Comparison of ENCODE assay signal across 34 cellular contexts in genomic region chr7:85052894-85053293, GRCh38.
"Had no signal": no experiment of that assay in that cellular context is flagged by ENCODE, and none has a peak within 500 bp of the region (broad histone marks: within the 10 kb centered on the region; RNA-seq: fewer than 3 reads in every experiment).

No MANE protein-coding gene starts in this region.

- H3K9me3 ChIP-seq: ascending aorta, breast epithelium, colonic mucosa, esophagus squamous epithelium, gastroesophageal sphincter had no signal

- H3K27me3 Mint-ChIP-seq: activated B cell treated with CpG ODN at 0.5 μM for 24 hours; activated CD4-positive, alpha-beta memory T cell treated with anti-CD3 and anti-CD28 coated beads for 36 hours; activated CD8-positive, alpha-beta memory T cell treated with anti-CD3 and anti-CD28 coated beads, Interleukin-2, amount 10 ng/mL, durations not matched to agents 7 days and 5 days; brain; T-helper 17 cell had no signal

- H3K27me3 ChIP-seq: ascending aorta, breast epithelium, cardiac muscle cell, colonic mucosa, esophagus squamous epithelium, gastroesophageal sphincter had no signal

- H3K9me3 Mint-ChIP-seq: activated B cell treated with CpG ODN at 0.5 μM for 24 hours; activated CD4-positive, alpha-beta memory T cell treated with anti-CD3 and anti-CD28 coated beads for 36 hours; activated naive CD4-positive, alpha-beta T cell treated with anti-CD3 and anti-CD28 coated beads for 36 hours; activated naive CD4-positive, alpha-beta T cell treated with anti-CD3 and anti-CD28 coated beads, Interleukin-2, amount 50 U/mL, for 24 hours; activated naive CD8-positive, alpha-beta T cell treated with anti-CD3 and anti-CD28 coated beads for 36 hours; activated naive CD8-positive, alpha-beta T cell treated with anti-CD3 and anti-CD28 coated beads, Interleukin-2, amount 50 U/mL, for 24 hours; activated T-helper 1 cell treated with anti-CD3 and anti-CD28 coated beads, Interleukin-12 subunit alpha, Interleukin-12 subunit beta, Interleukin-2, Interleukin-4 antibody, amounts not matched to agents 30 ng/mL and 10 ng/mL and 1 ng/mL, durations not matched to agents 14 hours and 24 hours and 36 hours; activated T-helper 2 cell treated with anti-CD3 and anti-CD28 coated beads, Interferon-gamma antibody, Interleukin-2, Interleukin-4, amounts not matched to agents 10 μg/mL and 5 μg/mL and 100 μg/mL, durations not matched to agents 14 hours and 24 hours and 36 hours; brain; endodermal cell; T-helper 2 cell treated with Interferon-gamma antibody and Interleukin-4, amounts not matched to agents 5 μg/mL and 100 μg/mL, for 36 hours had no signal

- H3K4me3 ChIP-seq: ascending aorta, breast epithelium, cardiac muscle cell, colonic mucosa, esophagus squamous epithelium, gastroesophageal sphincter had no signal

- H3K4me3 Mint-ChIP-seq: activated B cell treated with CpG ODN at 0.5 μM for 24 hours; activated CD4-positive, alpha-beta memory T cell treated with anti-CD3 and anti-CD28 coated beads for 36 hours; activated CD8-positive, alpha-beta memory T cell treated with anti-CD3 and anti-CD28 coated beads, Interleukin-2, amount 10 ng/mL, durations not matched to agents 7 days and 5 days; activated CD8-positive, alpha-beta T cell treated with anti-CD3 and anti-CD28 coated beads, Interleukin-2, amount 10 ng/mL, durations not matched to agents 7 days and 5 days; activated naive CD4-positive, alpha-beta T cell treated with anti-CD3 and anti-CD28 coated beads for 36 hours; activated naive CD4-positive, alpha-beta T cell treated with anti-CD3 and anti-CD28 coated beads, Interleukin-2, amount 50 U/mL, for 24 hours; activated naive CD8-positive, alpha-beta T cell treated with anti-CD3 and anti-CD28 coated beads for 36 hours; activated naive CD8-positive, alpha-beta T cell treated with anti-CD3 and anti-CD28 coated beads, Interleukin-2, amount 50 U/mL, for 24 hours; activated T-helper 1 cell treated with anti-CD3 and anti-CD28 coated beads, Interleukin-12 subunit alpha, Interleukin-12 subunit beta, Interleukin-2, Interleukin-4 antibody, amounts not matched to agents 30 ng/mL and 10 ng/mL and 1 ng/mL, durations not matched to agents 14 hours and 24 hours and 36 hours; brain; endodermal cell; T-helper 17 cell; T-helper 2 cell treated with Interferon-gamma antibody and Interleukin-4, amounts not matched to agents 5 μg/mL and 100 μg/mL, for 36 hours had no signal

- H3K4me1 ChIP-seq: ascending aorta, breast epithelium, colonic mucosa, esophagus squamous epithelium, gastroesophageal sphincter had no signal

- DNase-seq: activated B cell treated with CpG ODN at 0.5 μM for 24 hours; activated CD4-positive, alpha-beta memory T cell treated with anti-CD3 and anti-CD28 coated beads for 36 hours; activated CD4-positive, alpha-beta T cell treated with anti-CD3 and anti-CD28 coated beads for 48 hours; activated CD4-positive, alpha-beta T cell treated with anti-CD3 and anti-CD28 coated beads, Interleukin-2, amount 50 U/mL, for 1 hour; activated CD8-positive, alpha-beta memory T cell treated with anti-CD3 and anti-CD28 coated beads, Interleukin-2, amount 10 ng/mL, durations not matched to agents 7 days and 5 days; activated CD8-positive, alpha-beta memory T cell treated with anti-CD3 and anti-CD28 coated beads, Interleukin-2, amount 50 U/mL, for 4 hours; activated CD8-positive, alpha-beta T cell treated with anti-CD3 and anti-CD28 coated beads, Interleukin-2, amount 10 ng/mL, durations not matched to agents 7 days and 5 days; activated effector memory CD4-positive, alpha-beta T cell treated with anti-CD3 and anti-CD28 coated beads, Interleukin-2, amount 50 U/mL, for 16 hours; activated naive CD4-positive, alpha-beta T cell treated with anti-CD3 and anti-CD28 coated beads for 36 hours; activated naive CD8-positive, alpha-beta T cell treated with anti-CD3 and anti-CD28 coated beads for 36 hours; activated naive CD8-positive, alpha-beta T cell treated with anti-CD3 and anti-CD28 coated beads, Interleukin-2, amount 50 U/mL, for 24 hours; activated T-cell treated with anti-CD3 and anti-CD28 coated beads, Interleukin-2, amount 50 U/mL, for 1 hour; activated T-cell treated with anti-CD3 and anti-CD28 coated beads, Interleukin-2, amount 50 U/mL, for 48 hours; central memory CD4-positive, alpha-beta T cell; cerebellar nuclear complex; colonic mucosa; effector CD8-positive, alpha-beta T cell; endodermal cell; esophagus squamous epithelium; foreskin melanocyte; T-helper 1 cell; T-helper 17 cell; T1000; WERI-Rb-1 had no signal

- H3K4me1 Mint-ChIP-seq: activated B cell treated with CpG ODN at 0.5 μM for 24 hours; activated CD8-positive, alpha-beta memory T cell treated with anti-CD3 and anti-CD28 coated beads, Interleukin-2, amount 10 ng/mL, durations not matched to agents 7 days and 5 days; activated naive CD4-positive, alpha-beta T cell treated with anti-CD3 and anti-CD28 coated beads, Interleukin-2, amount 50 U/mL, for 24 hours; activated naive CD8-positive, alpha-beta T cell treated with anti-CD3 and anti-CD28 coated beads for 36 hours; activated naive CD8-positive, alpha-beta T cell treated with anti-CD3 and anti-CD28 coated beads, Interleukin-2, amount 50 U/mL, for 24 hours; T-helper 17 cell had no signal

- H3K36me3 ChIP-seq: ascending aorta, breast epithelium, cardiac muscle cell, colonic mucosa, esophagus squamous epithelium, gastroesophageal sphincter, WERI-Rb-1 had no signal

- H3K36me3 Mint-ChIP-seq: activated CD4-positive, alpha-beta memory T cell treated with anti-CD3 and anti-CD28 coated beads for 36 hours; activated CD8-positive, alpha-beta memory T cell treated with anti-CD3 and anti-CD28 coated beads, Interleukin-2, amount 10 ng/mL, durations not matched to agents 7 days and 5 days; activated naive CD4-positive, alpha-beta T cell treated with anti-CD3 and anti-CD28 coated beads, Interleukin-2, amount 50 U/mL, for 24 hours; activated naive CD8-positive, alpha-beta T cell treated with anti-CD3 and anti-CD28 coated beads for 36 hours; brain had no signal

- H3K27ac Mint-ChIP-seq: activated B cell treated with CpG ODN at 0.5 μM for 24 hours; activated CD4-positive, alpha-beta memory T cell treated with anti-CD3 and anti-CD28 coated beads for 36 hours; activated CD8-positive, alpha-beta memory T cell treated with anti-CD3 and anti-CD28 coated beads, Interleukin-2, amount 10 ng/mL, durations not matched to agents 7 days and 5 days; activated CD8-positive, alpha-beta T cell treated with anti-CD3 and anti-CD28 coated beads, Interleukin-2, amount 10 ng/mL, durations not matched to agents 7 days and 5 days; activated naive CD4-positive, alpha-beta T cell treated with anti-CD3 and anti-CD28 coated beads for 36 hours; activated naive CD4-positive, alpha-beta T cell treated with anti-CD3 and anti-CD28 coated beads, Interleukin-2, amount 50 U/mL, for 24 hours; activated naive CD8-positive, alpha-beta T cell treated with anti-CD3 and anti-CD28 coated beads for 36 hours; activated naive CD8-positive, alpha-beta T cell treated with anti-CD3 and anti-CD28 coated beads, Interleukin-2, amount 50 U/mL, for 24 hours; activated T-helper 1 cell treated with anti-CD3 and anti-CD28 coated beads, Interleukin-12 subunit alpha, Interleukin-12 subunit beta, Interleukin-2, Interleukin-4 antibody, amounts not matched to agents 30 ng/mL and 10 ng/mL and 1 ng/mL, durations not matched to agents 14 hours and 24 hours and 36 hours; activated T-helper 2 cell treated with anti-CD3 and anti-CD28 coated beads, Interferon-gamma antibody, Interleukin-2, Interleukin-4, amounts not matched to agents 10 μg/mL and 5 μg/mL and 100 μg/mL, durations not matched to agents 14 hours and 24 hours and 36 hours; endodermal cell; T-helper 17 cell; T-helper 2 cell treated with Interferon-gamma antibody and Interleukin-4, amounts not matched to agents 5 μg/mL and 100 μg/mL, for 36 hours had no signal

- H3K27ac ChIP-seq: ascending aorta, breast epithelium, cardiac muscle cell, colonic mucosa, epithelial cell of prostate, esophagus squamous epithelium, gastroesophageal sphincter, WERI-Rb-1 had no signal
